Comparison of ENCODE assay signal across 1 cellular context in the genomic region with DNA sequence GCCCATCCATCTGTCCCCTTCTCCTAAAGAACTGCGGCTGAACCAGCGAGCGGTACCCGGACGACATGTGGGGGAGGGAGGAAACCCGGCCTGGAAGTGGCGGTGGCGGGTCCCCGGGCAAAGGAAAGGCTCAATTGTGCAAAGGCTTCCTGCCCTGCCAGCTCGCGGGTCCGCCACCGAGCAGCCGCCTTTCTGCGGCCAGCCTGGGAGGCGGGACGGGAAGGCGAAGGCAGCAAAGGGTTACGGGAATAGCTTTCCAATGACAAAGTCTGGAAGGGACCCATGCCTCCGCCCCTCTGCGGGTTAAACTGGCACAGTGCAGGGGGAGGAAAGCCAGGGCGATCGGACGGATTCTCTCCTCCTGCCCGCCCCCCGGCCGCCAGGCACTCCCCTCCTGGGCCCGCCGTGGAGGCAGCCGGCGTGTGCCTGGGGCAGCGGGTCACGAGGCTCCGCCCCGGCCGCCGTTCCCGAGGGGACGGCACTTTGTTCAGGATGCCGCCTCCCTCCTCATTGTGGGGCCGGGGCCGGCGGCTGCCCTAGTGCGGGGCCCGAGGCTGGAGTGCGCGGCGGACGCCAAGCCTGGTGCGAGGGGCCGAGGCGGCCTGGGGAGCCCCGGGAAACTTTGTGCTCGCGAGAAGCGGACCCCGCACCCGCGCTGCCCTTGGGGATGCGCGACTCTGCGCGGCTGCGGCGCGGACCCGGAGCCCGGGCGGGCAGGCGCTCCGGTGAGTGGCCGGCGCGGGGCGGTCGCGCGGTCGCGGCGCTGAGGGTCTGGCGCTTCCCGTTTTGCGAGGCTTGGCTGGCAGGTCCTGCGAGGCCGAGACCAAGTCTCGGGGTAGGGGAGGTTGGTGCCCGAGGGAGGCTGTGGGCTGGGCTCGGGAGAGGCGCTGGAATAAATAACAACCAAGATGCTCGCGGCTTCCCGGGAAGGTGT.
TF ChIP-seq lines count a peak whose summit lies in the region.

Gene NAV1, plus strand, starts transcription at position 510 of the 934 bp plus-strand sequence. CDS start 83,758 bp downstream, outside the sequence.

TF ChIP-seq in HEK293, 187 proteins besides CTCF, POLR2A, EP300 and RAD21 (continued from another document and continues in another):
- TF ChIP-seq ZBTB6 (tag by site-specific recombination; IDR thresholded peaks at IDR 0.05) (peak; percentile 2; the same call in 1 of the 2 replicates), ZNF155 (tag by site-specific recombination; IDR thresholded peaks at IDR 0.05) (no peak), ZNF292 (tag by site-specific recombination; IDR thresholded peaks at IDR 0.05; ENCODE audit: borderline replicate concordance, low read depth) (no peak), ZNF521 (tag by site-specific recombination; IDR thresholded peaks at IDR 0.05) (no peak), PRDM1 (tag by site-specific recombination; IDR thresholded peaks at IDR 0.05) (no peak), YY1 (tag by site-specific recombination; IDR thresholded peaks at IDR 0.05) (no peak), KLF10 (tag by site-specific recombination; IDR thresholded peaks at IDR 0.05) (no peak), ZNF530 (tag by site-specific recombination; IDR thresholded peaks at IDR 0.05; ENCODE audit: low read depth) (no peak), ZNF639 (tag by site-specific recombination; IDR thresholded peaks at IDR 0.05) (peak; percentile 26; the same call in 1 of the 2 replicates), ZNF274 (IDR thresholded peaks at IDR 0.05; ENCODE audit: low read length) (no peak), ZNF274 (tag by site-specific recombination; IDR thresholded peaks at IDR 0.05; ENCODE audit: borderline replicate concordance) (no peak), ZNF423 (tag by site-specific recombination; IDR thresholded peaks at IDR 0.05) (no peak), PRDM6 (tag by site-specific recombination; IDR thresholded peaks at IDR 0.05) (no peak), ZNF416 (tag by site-specific recombination; IDR thresholded peaks at IDR 0.05) (no peak), PATZ1 (tag by site-specific recombination; IDR thresholded peaks at IDR 0.05) (peak; percentile 81), SCRT2 (tag by site-specific recombination; IDR thresholded peaks at IDR 0.05) (no peak), ZNF610 (tag by site-specific recombination; IDR thresholded peaks at IDR 0.05; ENCODE audit: borderline replicate concordance) (no peak), ZNF311 (tag by site-specific recombination; IDR thresholded peaks at IDR 0.05; ENCODE audit: borderline replicate concordance) (no peak), ZEB2 (tag by site-specific recombination; IDR thresholded peaks at IDR 0.05) (peak; percentile 60), ZNF2 (tag by site-specific recombination; IDR thresholded peaks at IDR 0.05) (no peak), ZNF174 (tag by site-specific recombination; IDR thresholded peaks at IDR 0.05) (no peak)
- TF ChIP-seq, protein P1, sequence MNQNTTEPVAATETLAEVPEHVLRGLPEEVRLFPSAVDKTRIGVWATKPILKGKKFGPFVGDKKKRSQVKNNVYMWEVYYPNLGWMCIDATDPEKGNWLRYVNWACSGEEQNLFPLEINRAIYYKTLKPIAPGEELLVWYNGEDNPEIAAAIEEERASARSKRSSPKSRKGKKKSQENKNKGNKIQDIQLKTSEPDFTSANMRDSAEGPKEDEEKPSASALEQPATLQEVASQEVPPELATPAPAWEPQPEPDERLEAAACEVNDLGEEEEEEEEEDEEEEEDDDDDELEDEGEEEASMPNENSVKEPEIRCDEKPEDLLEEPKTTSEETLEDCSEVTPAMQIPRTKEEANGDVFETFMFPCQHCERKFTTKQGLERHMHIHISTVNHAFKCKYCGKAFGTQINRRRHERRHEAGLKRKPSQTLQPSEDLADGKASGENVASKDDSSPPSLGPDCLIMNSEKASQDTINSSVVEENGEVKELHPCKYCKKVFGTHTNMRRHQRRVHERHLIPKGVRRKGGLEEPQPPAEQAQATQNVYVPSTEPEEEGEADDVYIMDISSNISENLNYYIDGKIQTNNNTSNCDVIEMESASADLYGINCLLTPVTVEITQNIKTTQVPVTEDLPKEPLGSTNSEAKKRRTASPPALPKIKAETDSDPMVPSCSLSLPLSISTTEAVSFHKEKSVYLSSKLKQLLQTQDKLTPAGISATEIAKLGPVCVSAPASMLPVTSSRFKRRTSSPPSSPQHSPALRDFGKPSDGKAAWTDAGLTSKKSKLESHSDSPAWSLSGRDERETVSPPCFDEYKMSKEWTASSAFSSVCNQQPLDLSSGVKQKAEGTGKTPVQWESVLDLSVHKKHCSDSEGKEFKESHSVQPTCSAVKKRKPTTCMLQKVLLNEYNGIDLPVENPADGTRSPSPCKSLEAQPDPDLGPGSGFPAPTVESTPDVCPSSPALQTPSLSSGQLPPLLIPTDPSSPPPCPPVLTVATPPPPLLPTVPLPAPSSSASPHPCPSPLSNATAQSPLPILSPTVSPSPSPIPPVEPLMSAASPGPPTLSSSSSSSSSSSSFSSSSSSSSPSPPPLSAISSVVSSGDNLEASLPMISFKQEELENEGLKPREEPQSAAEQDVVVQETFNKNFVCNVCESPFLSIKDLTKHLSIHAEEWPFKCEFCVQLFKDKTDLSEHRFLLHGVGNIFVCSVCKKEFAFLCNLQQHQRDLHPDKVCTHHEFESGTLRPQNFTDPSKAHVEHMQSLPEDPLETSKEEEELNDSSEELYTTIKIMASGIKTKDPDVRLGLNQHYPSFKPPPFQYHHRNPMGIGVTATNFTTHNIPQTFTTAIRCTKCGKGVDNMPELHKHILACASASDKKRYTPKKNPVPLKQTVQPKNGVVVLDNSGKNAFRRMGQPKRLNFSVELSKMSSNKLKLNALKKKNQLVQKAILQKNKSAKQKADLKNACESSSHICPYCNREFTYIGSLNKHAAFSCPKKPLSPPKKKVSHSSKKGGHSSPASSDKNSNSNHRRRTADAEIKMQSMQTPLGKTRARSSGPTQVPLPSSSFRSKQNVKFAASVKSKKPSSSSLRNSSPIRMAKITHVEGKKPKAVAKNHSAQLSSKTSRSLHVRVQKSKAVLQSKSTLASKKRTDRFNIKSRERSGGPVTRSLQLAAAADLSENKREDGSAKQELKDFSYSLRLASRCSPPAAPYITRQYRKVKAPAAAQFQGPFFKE (tag by site-specific recombination; IDR thresholded peaks at IDR 0.05; ENCODE audit: borderline replicate concordance) = no peak
- TF ChIP-seq, protein P2, sequence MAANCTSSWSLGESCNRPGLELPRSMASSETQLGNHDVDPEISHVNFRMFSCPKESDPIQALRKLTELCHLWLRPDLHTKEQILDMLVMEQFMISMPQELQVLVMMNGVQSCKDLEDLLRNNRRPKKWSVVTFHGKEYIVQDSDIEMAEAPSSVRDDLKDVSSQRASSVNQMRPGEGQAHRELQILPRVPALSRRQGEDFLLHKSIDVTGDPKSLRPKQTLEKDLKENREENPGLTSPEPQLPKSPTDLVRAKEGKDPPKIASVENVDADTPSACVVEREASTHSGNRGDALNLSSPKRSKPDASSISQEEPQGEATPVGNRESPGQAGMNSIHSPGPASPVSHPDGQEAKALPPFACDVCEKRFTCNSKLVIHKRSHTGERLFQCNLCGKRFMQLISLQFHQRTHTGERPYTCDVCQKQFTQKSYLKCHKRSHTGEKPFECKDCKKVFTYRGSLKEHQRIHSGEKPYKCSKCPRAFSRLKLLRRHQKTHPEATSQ (tag by site-specific recombination; IDR thresholded peaks at IDR 0.05) = no peak
- TF ChIP-seq, protein P3, sequence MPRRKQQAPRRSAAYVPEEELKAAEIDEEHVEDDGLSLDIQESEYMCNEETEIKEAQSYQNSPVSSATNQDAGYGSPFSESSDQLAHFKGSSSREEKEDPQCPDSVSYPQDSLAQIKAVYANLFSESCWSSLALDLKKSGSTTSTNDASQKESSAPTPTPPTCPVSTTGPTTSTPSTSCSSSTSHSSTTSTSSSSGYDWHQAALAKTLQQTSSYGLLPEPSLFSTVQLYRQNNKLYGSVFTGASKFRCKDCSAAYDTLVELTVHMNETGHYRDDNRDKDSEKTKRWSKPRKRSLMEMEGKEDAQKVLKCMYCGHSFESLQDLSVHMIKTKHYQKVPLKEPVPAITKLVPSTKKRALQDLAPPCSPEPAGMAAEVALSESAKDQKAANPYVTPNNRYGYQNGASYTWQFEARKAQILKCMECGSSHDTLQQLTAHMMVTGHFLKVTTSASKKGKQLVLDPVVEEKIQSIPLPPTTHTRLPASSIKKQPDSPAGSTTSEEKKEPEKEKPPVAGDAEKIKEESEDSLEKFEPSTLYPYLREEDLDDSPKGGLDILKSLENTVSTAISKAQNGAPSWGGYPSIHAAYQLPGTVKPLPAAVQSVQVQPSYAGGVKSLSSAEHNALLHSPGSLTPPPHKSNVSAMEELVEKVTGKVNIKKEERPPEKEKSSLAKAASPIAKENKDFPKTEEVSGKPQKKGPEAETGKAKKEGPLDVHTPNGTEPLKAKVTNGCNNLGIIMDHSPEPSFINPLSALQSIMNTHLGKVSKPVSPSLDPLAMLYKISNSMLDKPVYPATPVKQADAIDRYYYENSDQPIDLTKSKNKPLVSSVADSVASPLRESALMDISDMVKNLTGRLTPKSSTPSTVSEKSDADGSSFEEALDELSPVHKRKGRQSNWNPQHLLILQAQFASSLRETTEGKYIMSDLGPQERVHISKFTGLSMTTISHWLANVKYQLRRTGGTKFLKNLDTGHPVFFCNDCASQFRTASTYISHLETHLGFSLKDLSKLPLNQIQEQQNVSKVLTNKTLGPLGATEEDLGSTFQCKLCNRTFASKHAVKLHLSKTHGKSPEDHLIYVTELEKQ (tag by site-specific recombination; IDR thresholded peaks at IDR 0.05; ENCODE audit: borderline replicate concordance) = no peak; the same call in 1 of the 2 replicates
- TF ChIP-seq, protein P4, sequence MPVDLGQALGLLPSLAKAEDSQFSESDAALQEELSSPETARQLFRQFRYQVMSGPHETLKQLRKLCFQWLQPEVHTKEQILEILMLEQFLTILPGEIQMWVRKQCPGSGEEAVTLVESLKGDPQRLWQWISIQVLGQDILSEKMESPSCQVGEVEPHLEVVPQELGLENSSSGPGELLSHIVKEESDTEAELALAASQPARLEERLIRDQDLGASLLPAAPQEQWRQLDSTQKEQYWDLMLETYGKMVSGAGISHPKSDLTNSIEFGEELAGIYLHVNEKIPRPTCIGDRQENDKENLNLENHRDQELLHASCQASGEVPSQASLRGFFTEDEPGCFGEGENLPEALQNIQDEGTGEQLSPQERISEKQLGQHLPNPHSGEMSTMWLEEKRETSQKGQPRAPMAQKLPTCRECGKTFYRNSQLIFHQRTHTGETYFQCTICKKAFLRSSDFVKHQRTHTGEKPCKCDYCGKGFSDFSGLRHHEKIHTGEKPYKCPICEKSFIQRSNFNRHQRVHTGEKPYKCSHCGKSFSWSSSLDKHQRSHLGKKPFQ (tag by site-specific recombination; IDR thresholded peaks at IDR 0.05) = no peak
- TF ChIP-seq, protein P5, sequence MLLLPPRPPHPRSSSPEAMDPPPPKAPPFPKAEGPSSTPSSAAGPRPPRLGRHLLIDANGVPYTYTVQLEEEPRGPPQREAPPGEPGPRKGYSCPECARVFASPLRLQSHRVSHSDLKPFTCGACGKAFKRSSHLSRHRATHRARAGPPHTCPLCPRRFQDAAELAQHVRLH (tag by site-specific recombination; IDR thresholded peaks at IDR 0.05) = no peak
- TF ChIP-seq, protein P6, sequence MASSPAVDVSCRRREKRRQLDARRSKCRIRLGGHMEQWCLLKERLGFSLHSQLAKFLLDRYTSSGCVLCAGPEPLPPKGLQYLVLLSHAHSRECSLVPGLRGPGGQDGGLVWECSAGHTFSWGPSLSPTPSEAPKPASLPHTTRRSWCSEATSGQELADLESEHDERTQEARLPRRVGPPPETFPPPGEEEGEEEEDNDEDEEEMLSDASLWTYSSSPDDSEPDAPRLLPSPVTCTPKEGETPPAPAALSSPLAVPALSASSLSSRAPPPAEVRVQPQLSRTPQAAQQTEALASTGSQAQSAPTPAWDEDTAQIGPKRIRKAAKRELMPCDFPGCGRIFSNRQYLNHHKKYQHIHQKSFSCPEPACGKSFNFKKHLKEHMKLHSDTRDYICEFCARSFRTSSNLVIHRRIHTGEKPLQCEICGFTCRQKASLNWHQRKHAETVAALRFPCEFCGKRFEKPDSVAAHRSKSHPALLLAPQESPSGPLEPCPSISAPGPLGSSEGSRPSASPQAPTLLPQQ (tag by site-specific recombination; IDR thresholded peaks at IDR 0.05) = peak; percentile 96
